ENCODE assay signal across 1 cellular context in genomic region chr9:123360161-123361085, GRCh38.
TF ChIP-seq lines count a peak whose summit lies in the region.

No MANE protein-coding gene starts in this region.

TF ChIP-seq in HepG2, 621 proteins besides CTCF, POLR2A, EP300 and RAD21 (continued from another document and continues in another):
- TF ChIP-seq, protein P1, sequence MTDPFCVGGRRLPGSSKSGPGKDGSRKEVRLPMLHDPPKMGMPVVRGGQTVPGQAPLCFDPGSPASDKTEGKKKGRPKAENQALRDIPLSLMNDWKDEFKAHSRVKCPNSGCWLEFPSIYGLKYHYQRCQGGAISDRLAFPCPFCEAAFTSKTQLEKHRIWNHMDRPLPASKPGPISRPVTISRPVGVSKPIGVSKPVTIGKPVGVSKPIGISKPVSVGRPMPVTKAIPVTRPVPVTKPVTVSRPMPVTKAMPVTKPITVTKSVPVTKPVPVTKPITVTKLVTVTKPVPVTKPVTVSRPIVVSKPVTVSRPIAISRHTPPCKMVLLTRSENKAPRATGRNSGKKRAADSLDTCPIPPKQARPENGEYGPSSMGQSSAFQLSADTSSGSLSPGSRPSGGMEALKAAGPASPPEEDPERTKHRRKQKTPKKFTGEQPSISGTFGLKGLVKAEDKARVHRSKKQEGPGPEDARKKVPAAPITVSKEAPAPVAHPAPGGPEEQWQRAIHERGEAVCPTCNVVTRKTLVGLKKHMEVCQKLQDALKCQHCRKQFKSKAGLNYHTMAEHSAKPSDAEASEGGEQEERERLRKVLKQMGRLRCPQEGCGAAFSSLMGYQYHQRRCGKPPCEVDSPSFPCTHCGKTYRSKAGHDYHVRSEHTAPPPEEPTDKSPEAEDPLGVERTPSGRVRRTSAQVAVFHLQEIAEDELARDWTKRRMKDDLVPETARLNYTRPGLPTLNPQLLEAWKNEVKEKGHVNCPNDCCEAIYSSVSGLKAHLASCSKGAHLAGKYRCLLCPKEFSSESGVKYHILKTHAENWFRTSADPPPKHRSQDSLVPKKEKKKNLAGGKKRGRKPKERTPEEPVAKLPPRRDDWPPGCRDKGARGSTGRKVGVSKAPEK (CRISPR knock-in tag; IDR thresholded peaks at IDR 0.05; ENCODE audit: borderline replicate concordance): no peak
- TF ChIP-seq ARNT (IDR thresholded peaks at IDR 0.05) (no peak), SOX5 (CRISPR knock-in tag; IDR thresholded peaks at IDR 0.05; ENCODE audit: borderline replicate concordance) (peak; percentile 42; the same call in 1 of the 2 replicates), THYN1 (CRISPR knock-in tag; IDR thresholded peaks at IDR 0.05; ENCODE audit: borderline replicate concordance, low read depth) (no peak), ZNF501 (CRISPR knock-in tag; IDR thresholded peaks at IDR 0.05) (no peak), MTF1 (CRISPR knock-in tag; IDR thresholded peaks at IDR 0.05) (no peak), ZNF136 (CRISPR knock-in tag; IDR thresholded peaks at IDR 0.05; ENCODE audit: low read depth) (no peak), NFE2L1 (CRISPR knock-in tag; IDR thresholded peaks at IDR 0.05; ENCODE audit: borderline replicate concordance) (no peak), MYPOP (CRISPR knock-in tag; IDR thresholded peaks at IDR 0.05) (no peak), ZFP36 (IDR thresholded peaks at IDR 0.05; ENCODE audit: borderline replicate concordance, low read depth, low read length, partially characterized antibody) (no peak), ZNF710 (CRISPR knock-in tag; IDR thresholded peaks at IDR 0.05; ENCODE audit: borderline replicate concordance) (no peak), ZNF619 (CRISPR knock-in tag; IDR thresholded peaks at IDR 0.05) (0 out of 2 replicates have a peak, but pooled peaks have one; percentile 60), ZNF839 (CRISPR knock-in tag; IDR thresholded peaks at IDR 0.05; ENCODE audit: borderline replicate concordance) (no peak), NFE2L2 (IDR thresholded peaks at IDR 0.05; ENCODE audit: low read length) (no peak), ZSCAN20 (CRISPR knock-in tag; IDR thresholded peaks at IDR 0.05; ENCODE audit: borderline replicate concordance) (no peak), ZNF547 (CRISPR knock-in tag; IDR thresholded peaks at IDR 0.05) (no peak), ZNF562 (CRISPR knock-in tag; IDR thresholded peaks at IDR 0.05; ENCODE audit: borderline replicate concordance) (no peak), STAG1 (CRISPR knock-in tag; IDR thresholded peaks at IDR 0.05) (no peak), ZNF143 (CRISPR knock-in tag; IDR thresholded peaks at IDR 0.05) (no peak), ZSCAN30 (CRISPR knock-in tag; IDR thresholded peaks at IDR 0.05) (no peak), ZNF17 (CRISPR knock-in tag; IDR thresholded peaks at IDR 0.05) (no peak), REXO4 (CRISPR knock-in tag; IDR thresholded peaks at IDR 0.05; ENCODE audit: borderline replicate concordance) (no peak), LBX2 (CRISPR knock-in tag; IDR thresholded peaks at IDR 0.05; ENCODE audit: borderline replicate concordance) (no peak), HDAC6 (IDR thresholded peaks at IDR 0.05; ENCODE audit: low read depth, low read length) (no peak), ZBTB46 (CRISPR knock-in tag; IDR thresholded peaks at IDR 0.05; ENCODE audit: borderline replicate concordance) (no peak), ZNF350 (CRISPR knock-in tag; IDR thresholded peaks at IDR 0.05; ENCODE audit: borderline replicate concordance, low read depth) (0 out of 2 replicates have a peak, but pooled peaks have one; percentile 28), NFRKB (IDR thresholded peaks at IDR 0.05) (no peak), ETV6 (CRISPR knock-in tag; conservative IDR thresholded peaks at IDR 0.05) (no peak), SIN3B (IDR thresholded peaks at IDR 0.05; ENCODE audit: low read length) (no peak), GABPB1 (CRISPR knock-in tag; IDR thresholded peaks at IDR 0.05) (peak; percentile 38; the same call in 1 of the 2 replicates), ZFP82 (CRISPR knock-in tag; IDR thresholded peaks at IDR 0.05; ENCODE audit: borderline replicate concordance) (no peak), HOXD1 (CRISPR knock-in tag; IDR thresholded peaks at IDR 0.05) (no peak), YEATS4 (CRISPR knock-in tag; IDR thresholded peaks at IDR 0.05; ENCODE audit: borderline replicate concordance) (no peak), ZNF703 (CRISPR knock-in tag; IDR thresholded peaks at IDR 0.05; ENCODE audit: borderline replicate concordance) (no peak)
- TF ChIP-seq, protein P2, sequence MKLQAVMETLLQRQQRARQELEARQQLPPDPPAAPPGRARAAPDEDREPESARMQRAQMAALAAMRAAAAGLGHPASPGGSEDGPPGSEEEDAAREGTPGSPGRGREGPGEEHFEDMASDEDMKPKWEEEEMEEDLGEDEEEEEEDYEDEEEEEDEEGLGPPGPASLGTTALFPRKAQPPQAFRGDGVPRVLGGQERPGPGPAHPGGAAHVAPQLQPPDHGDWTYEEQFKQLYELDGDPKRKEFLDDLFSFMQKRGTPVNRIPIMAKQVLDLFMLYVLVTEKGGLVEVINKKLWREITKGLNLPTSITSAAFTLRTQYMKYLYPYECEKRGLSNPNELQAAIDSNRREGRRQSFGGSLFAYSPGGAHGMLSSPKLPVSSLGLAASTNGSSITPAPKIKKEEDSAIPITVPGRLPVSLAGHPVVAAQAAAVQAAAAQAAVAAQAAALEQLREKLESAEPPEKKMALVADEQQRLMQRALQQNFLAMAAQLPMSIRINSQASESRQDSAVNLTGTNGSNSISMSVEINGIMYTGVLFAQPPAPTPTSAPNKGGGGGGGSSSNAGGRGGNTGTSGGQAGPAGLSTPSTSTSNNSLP (IDR thresholded peaks at IDR 0.05; ENCODE audit: low read depth, low read length): no peak
- TF ChIP-seq, protein P3, sequence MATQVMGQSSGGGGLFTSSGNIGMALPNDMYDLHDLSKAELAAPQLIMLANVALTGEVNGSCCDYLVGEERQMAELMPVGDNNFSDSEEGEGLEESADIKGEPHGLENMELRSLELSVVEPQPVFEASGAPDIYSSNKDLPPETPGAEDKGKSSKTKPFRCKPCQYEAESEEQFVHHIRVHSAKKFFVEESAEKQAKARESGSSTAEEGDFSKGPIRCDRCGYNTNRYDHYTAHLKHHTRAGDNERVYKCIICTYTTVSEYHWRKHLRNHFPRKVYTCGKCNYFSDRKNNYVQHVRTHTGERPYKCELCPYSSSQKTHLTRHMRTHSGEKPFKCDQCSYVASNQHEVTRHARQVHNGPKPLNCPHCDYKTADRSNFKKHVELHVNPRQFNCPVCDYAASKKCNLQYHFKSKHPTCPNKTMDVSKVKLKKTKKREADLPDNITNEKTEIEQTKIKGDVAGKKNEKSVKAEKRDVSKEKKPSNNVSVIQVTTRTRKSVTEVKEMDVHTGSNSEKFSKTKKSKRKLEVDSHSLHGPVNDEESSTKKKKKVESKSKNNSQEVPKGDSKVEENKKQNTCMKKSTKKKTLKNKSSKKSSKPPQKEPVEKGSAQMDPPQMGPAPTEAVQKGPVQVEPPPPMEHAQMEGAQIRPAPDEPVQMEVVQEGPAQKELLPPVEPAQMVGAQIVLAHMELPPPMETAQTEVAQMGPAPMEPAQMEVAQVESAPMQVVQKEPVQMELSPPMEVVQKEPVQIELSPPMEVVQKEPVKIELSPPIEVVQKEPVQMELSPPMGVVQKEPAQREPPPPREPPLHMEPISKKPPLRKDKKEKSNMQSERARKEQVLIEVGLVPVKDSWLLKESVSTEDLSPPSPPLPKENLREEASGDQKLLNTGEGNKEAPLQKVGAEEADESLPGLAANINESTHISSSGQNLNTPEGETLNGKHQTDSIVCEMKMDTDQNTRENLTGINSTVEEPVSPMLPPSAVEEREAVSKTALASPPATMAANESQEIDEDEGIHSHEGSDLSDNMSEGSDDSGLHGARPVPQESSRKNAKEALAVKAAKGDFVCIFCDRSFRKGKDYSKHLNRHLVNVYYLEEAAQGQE (IDR thresholded peaks at IDR 0.05; ENCODE audit: borderline replicate concordance in 1 of 2, low read depth in 1 of 2, low read length in 2 of 2): no peak
- TF ChIP-seq, protein P4, sequence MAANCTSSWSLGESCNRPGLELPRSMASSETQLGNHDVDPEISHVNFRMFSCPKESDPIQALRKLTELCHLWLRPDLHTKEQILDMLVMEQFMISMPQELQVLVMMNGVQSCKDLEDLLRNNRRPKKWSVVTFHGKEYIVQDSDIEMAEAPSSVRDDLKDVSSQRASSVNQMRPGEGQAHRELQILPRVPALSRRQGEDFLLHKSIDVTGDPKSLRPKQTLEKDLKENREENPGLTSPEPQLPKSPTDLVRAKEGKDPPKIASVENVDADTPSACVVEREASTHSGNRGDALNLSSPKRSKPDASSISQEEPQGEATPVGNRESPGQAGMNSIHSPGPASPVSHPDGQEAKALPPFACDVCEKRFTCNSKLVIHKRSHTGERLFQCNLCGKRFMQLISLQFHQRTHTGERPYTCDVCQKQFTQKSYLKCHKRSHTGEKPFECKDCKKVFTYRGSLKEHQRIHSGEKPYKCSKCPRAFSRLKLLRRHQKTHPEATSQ (CRISPR knock-in tag; IDR thresholded peaks at IDR 0.05; ENCODE audit: borderline replicate concordance): no peak
- TF ChIP-seq, protein P5, sequence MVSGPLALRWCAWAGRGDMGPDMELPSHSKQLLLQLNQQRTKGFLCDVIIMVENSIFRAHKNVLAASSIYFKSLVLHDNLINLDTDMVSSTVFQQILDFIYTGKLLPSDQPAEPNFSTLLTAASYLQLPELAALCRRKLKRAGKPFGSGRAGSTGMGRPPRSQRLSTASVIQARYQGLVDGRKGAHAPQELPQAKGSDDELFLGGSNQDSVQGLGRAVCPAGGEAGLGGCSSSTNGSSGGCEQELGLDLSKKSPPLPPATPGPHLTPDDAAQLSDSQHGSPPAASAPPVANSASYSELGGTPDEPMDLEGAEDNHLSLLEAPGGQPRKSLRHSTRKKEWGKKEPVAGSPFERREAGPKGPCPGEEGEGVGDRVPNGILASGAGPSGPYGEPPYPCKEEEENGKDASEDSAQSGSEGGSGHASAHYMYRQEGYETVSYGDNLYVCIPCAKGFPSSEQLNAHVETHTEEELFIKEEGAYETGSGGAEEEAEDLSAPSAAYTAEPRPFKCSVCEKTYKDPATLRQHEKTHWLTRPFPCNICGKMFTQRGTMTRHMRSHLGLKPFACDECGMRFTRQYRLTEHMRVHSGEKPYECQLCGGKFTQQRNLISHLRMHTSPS (CRISPR knock-in tag; IDR thresholded peaks at IDR 0.05; ENCODE audit: low read depth): no peak
- TF ChIP-seq, protein P6, sequence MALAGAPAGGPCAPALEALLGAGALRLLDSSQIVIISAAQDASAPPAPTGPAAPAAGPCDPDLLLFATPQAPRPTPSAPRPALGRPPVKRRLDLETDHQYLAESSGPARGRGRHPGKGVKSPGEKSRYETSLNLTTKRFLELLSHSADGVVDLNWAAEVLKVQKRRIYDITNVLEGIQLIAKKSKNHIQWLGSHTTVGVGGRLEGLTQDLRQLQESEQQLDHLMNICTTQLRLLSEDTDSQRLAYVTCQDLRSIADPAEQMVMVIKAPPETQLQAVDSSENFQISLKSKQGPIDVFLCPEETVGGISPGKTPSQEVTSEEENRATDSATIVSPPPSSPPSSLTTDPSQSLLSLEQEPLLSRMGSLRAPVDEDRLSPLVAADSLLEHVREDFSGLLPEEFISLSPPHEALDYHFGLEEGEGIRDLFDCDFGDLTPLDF (CRISPR knock-in tag; IDR thresholded peaks at IDR 0.05): no peak
- TF ChIP-seq, protein P7, sequence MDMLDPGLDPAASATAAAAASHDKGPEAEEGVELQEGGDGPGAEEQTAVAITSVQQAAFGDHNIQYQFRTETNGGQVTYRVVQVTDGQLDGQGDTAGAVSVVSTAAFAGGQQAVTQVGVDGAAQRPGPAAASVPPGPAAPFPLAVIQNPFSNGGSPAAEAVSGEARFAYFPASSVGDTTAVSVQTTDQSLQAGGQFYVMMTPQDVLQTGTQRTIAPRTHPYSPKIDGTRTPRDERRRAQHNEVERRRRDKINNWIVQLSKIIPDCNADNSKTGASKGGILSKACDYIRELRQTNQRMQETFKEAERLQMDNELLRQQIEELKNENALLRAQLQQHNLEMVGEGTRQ (IDR thresholded peaks at IDR 0.05; ENCODE audit: low read depth, low read length): no peak
- TF ChIP-seq, protein P7 (CRISPR knock-in tag; IDR thresholded peaks at IDR 0.05; ENCODE audit: borderline replicate concordance): no peak
